ENCODE assay signal across 8 cellular contexts in genomic region chr9:128276008-128276573, GRCh38. TPM values are rescaled to one million over a fixed set of nuclear protein-coding genes. Genes with fewer than 3 reads are reported as not detected.
DNase-seq lines count a peak whose midpoint lies in the region; ATAC-seq, FAIRE-seq and TF ChIP-seq lines count a peak whose summit lies in the region.

TSS of gene SWI5 (plus strand) at chr9:128276276.

- H3K79me2 ChIP-seq in parathyroid adenoma: peaks cover 8% of the 10 kb centered on the region

- peak within 1 kb of the TSS; percentile 96 for H3K4me2 ChIP-seq in parathyroid adenoma (ENCODE audit: low read length)

- H3K27me3 Mint-ChIP-seq in activated naive CD8-positive, alpha-beta T cell treated with anti-CD3 and anti-CD28 coated beads, Interleukin-2, amount 50 U/mL, for 24 hours: peaks cover 5% of the 10 kb centered on the region

- peak within 1 kb of the TSS; percentile 73 for H2AFZ ChIP-seq in parathyroid adenoma

- TF ChIP-seq CTCF in parathyroid adenoma (IDR thresholded peaks at IDR 0.05): no peak
- peak in 1 of 2 experiments; percentile 12 for TF ChIP-seq CTCF in tibial artery (IDR thresholded peaks at IDR 0.05)

- H3K36me3 ChIP-seq in parathyroid adenoma (ENCODE audit: control insufficient read depth, insufficient read depth, low read length) (no peaks in the 10 kb centered on the region), tibial artery (peaks cover 18 to 26% (median 25%) of the 10 kb centered on the region in 3 donors)

- peak; percentile 90 for FAIRE-seq in GM12892 (lab: Jason Lieb, UNC)

- peak; percentile 98 for TF ChIP-seq POLR2A in GM12892 (IDR thresholded peaks at IDR 0.05; ENCODE audit: low read depth, low read length)

- ATAC-seq in HG02840 (IDR thresholded peaks at IDR 0.05; ENCODE audit: low FRiP score, unreplicated experiment): peak; percentile 96
- peak; percentile 98 for ATAC-seq in activated naive CD8-positive, alpha-beta T cell treated with anti-CD3 and anti-CD28 coated beads, Interleukin-2, amount 50 U/mL, for 24 hours
- peak; percentile 98 for ATAC-seq in Right ventricle myocardium superior (ENCODE audit: poor library complexity)

- H3K9me3 Mint-ChIP-seq in activated naive CD8-positive, alpha-beta T cell treated with anti-CD3 and anti-CD28 coated beads, Interleukin-2, amount 50 U/mL, for 24 hours: no peaks in the 10 kb centered on the region

- DNase-seq in GM12892 (ENCODE audit: insufficient read length): peak; percentile 96
- DNase-seq in NCI-H1436 (lab: John Stamatoyannopoulos, UW): peak; percentile 100
- peak; percentile 98 for DNase-seq in SW480 (ENCODE audit: low spot score)
- DNase-seq in activated naive CD8-positive, alpha-beta T cell treated with anti-CD3 and anti-CD28 coated beads, Interleukin-2, amount 50 U/mL, for 24 hours: peak; percentile 100
- DNase-seq in Right ventricle myocardium superior: peak; percentile 100
- DNase-seq in tibial artery: peak; percentile 100

- H3K4me1 Mint-ChIP-seq in activated naive CD8-positive, alpha-beta T cell treated with anti-CD3 and anti-CD28 coated beads, Interleukin-2, amount 50 U/mL, for 24 hours: peaks cover 42% of the 10 kb centered on the region

- H3K4me1 ChIP-seq in parathyroid adenoma (peaks cover 10% of the 10 kb centered on the region), tibial artery (peaks cover 0 to 29% (median 22%) of the 10 kb centered on the region in 4 donors)

- H3K4me3 ChIP-seq in parathyroid adenoma (ENCODE audit: low read depth, low read length) (peak within 1 kb of the TSS; percentile 92), tibial artery (peak within 1 kb of the TSS; percentile 68 to 94)

- peaks cover 9% of the 10 kb centered on the region for H3K36me3 Mint-ChIP-seq in activated naive CD8-positive, alpha-beta T cell treated with anti-CD3 and anti-CD28 coated beads, Interleukin-2, amount 50 U/mL, for 24 hours (ENCODE audit: low read depth)

- H3K27me3 ChIP-seq in parathyroid adenoma (ENCODE audit: control insufficient read depth, insufficient read depth, low read length): no peaks in the 10 kb centered on the region
- H3K27me3 ChIP-seq in tibial artery: no peaks in the 10 kb centered on the region

- peak within 1 kb of the TSS; percentile 93 for H3K27ac ChIP-seq in parathyroid adenoma
- peak within 1 kb of the TSS; percentile 83 to 88 for H3K27ac ChIP-seq in tibial artery

- H3K9me3 ChIP-seq in parathyroid adenoma (ENCODE audit: control insufficient read depth, low read length) (no peaks in the 10 kb centered on the region), tibial artery (no peaks in the 10 kb centered on the region)

- H3K4me3 Mint-ChIP-seq in activated naive CD8-positive, alpha-beta T cell treated with anti-CD3 and anti-CD28 coated beads, Interleukin-2, amount 50 U/mL, for 24 hours: peak within 1 kb of the TSS; percentile 97

- H3K9ac ChIP-seq in parathyroid adenoma: peak within 1 kb of the TSS; percentile 63

- intact Hi-C loops in Right ventricle myocardium superior (cut with DNase I) (no loop called here), tibial artery (cut with DNase I; ENCODE audit: low total_unique reads) (no loop called here)

- peak within 1 kb of the TSS; percentile 93 for H3K27ac Mint-ChIP-seq in activated naive CD8-positive, alpha-beta T cell treated with anti-CD3 and anti-CD28 coated beads, Interleukin-2, amount 50 U/mL, for 24 hours

RNA-seq across cellular contexts. Expression of gene SWI5, which starts in this region (rescaled TPM):
- 21.3 TPM for polyA plus RNA-seq in GM12892 (2012; ENCODE audit: missing spikeins)
- 16.3 TPM for total RNA-seq in Right ventricle myocardium superior

Comparison
In these comparisons a context has a peak if more than half of its experiments do, and no peak if none do; other contexts are left out.
1. Peak in every context shown above with its lines: DNase-seq, ATAC-seq, H3K4me3 ChIP-seq and H3K27ac ChIP-seq.